ENCODE assay signal across 13 cellular contexts in genomic region chr14:51211149-51211548, GRCh38. TPM values are rescaled to one million over a fixed set of nuclear protein-coding genes. Genes with fewer than 3 reads are reported as not detected.
DNase-seq lines count a peak whose midpoint lies in the region; ATAC-seq and TF ChIP-seq lines count a peak whose summit lies in the region.
"Had no signal": no experiment of that assay in that cellular context is flagged by ENCODE, and none has a peak within 500 bp of the region (broad histone marks: within the 10 kb centered on the region; RNA-seq: fewer than 3 reads in every experiment).

No MANE protein-coding gene starts in this region.

- H2BK15ac ChIP-seq in mesendoderm (replicated peaks; ENCODE audit: low read depth), result no peak overlapping the region

- TF ChIP-seq CTCF in body of pancreas (IDR thresholded peaks at IDR 0.05) (no peak), GM10248 (IDR thresholded peaks at IDR 0.05; ENCODE audit: control extremely low read depth, extremely low read depth, low read depth, missing control alignments) (no peak), esophagus squamous epithelium (IDR thresholded peaks at IDR 0.05) (no peak)

- no peaks in the 10 kb centered on the region for H3K79me1 ChIP-seq in mesendoderm (ENCODE audit: low read length)

- H3K4me1 ChIP-seq in body of pancreas (no peaks in the 10 kb centered on the region), mesendoderm (ENCODE audit: control insufficient read depth, low read depth, low read length) (no peaks in the 10 kb centered on the region), esophagus squamous epithelium (no peaks in the 10 kb centered on the region)

- H2BK120ac ChIP-seq in mesendoderm (ENCODE audit: low read depth, low read length), result no peak overlapping the region

- no peak for ATAC-seq in body of pancreas
- ATAC-seq in GM19395 (IDR thresholded peaks at IDR 0.05; ENCODE audit: unreplicated experiment), result no peak

- H3K4me2 ChIP-seq in mesendoderm (ENCODE audit: low read length), result no peak overlapping the region

- H3K4me3 ChIP-seq in body of pancreas (no peak overlapping the region), mesendoderm (ENCODE audit: low read length) (no peak overlapping the region), esophagus squamous epithelium (no peak overlapping the region)

- CTCF ChIA-PET in GM10248 (lab: Yijun Ruan, JAX), result interaction anchor here (1.1 kb wide), 1 partner anchor 12 kb away, joined by 3 read pairs; no protein-coding TSS in a partner anchor

- TF ChIP-seq POLR2A in body of pancreas (IDR thresholded peaks at IDR 0.05) (no peak), esophagus squamous epithelium (IDR thresholded peaks at IDR 0.05) (no peak)

- DNase-seq in NCI-H146 (lab: John Stamatoyannopoulos, UW) (peak; percentile 36), NCI-H146 treated with DMSO at 0.1 percent for 48 hours (lab: John Stamatoyannopoulos, UW; ENCODE audit: unreplicated experiment) (no peak), NCI-H345 (lab: John Stamatoyannopoulos, UW) (peak; percentile 79), body of pancreas (peak; percentile 41 to 74 (median 72)), mesendoderm (no peak), GM10248 (ENCODE audit: extremely low spot score) (no peak), esophagus squamous epithelium (lab: John Stamatoyannopoulos, UW) (no peak)
- DNase-seq: 8988T; activated naive CD8-positive, alpha-beta T cell treated with anti-CD3 and anti-CD28 coated beads, Interleukin-2, amount 10 ng/mL, durations not matched to agents 7 days and 5 days; MV-4-11; stimulated activated CD4-positive, alpha-beta T cell treated with anti-CD3 and anti-CD28 coated beads, Interleukin-4, amount 100 ng/mL, for 4 hours had no signal

- H3K27me3 ChIP-seq in body of pancreas (no peaks in the 10 kb centered on the region), mesendoderm (ENCODE audit: insufficient read depth, low read length, poor library complexity) (no peaks in the 10 kb centered on the region), esophagus squamous epithelium (peaks cover 0 to 19% (median 0%) of the 10 kb centered on the region in 4 donors)

- H3K56ac ChIP-seq in mesendoderm (ENCODE audit: low read length), result no peak overlapping the region

- H3K9me3 ChIP-seq in body of pancreas, result no peaks in the 10 kb centered on the region
- no peaks in the 10 kb centered on the region for H3K9me3 ChIP-seq in esophagus squamous epithelium

- H3K27ac ChIP-seq in body of pancreas, result no peak overlapping the region
- no peak overlapping the region for H3K27ac ChIP-seq in mesendoderm (ENCODE audit: low read depth, low read length)
- no peak overlapping the region for H3K27ac ChIP-seq in esophagus squamous epithelium
- H3K27ac ChIP-seq: VCaP had no signal

- H3K4ac ChIP-seq in mesendoderm (ENCODE audit: low read depth, low read length), result no peak overlapping the region

- H3K79me2 ChIP-seq in mesendoderm (ENCODE audit: control insufficient read depth, insufficient read depth, low read length), result no peaks in the 10 kb centered on the region

- H3K36me3 ChIP-seq in body of pancreas (replicated peaks in 1 of 2; ENCODE audit: insufficient read depth in 1 of 2, low read depth in 2 of 2), result no peaks in the 10 kb centered on the region
- no peaks in the 10 kb centered on the region for H3K36me3 ChIP-seq in mesendoderm (ENCODE audit: control insufficient read depth, insufficient read depth, low read length)
- no peaks in the 10 kb centered on the region for H3K36me3 ChIP-seq in esophagus squamous epithelium

- H4K8ac ChIP-seq in mesendoderm (ENCODE audit: low read depth, low read length), result no peak overlapping the region

- no peak overlapping the region for H3K9ac ChIP-seq in mesendoderm (ENCODE audit: low read length)

- no peak overlapping the region for H2AK5ac ChIP-seq in mesendoderm (ENCODE audit: low read length)

- no peak overlapping the region for H4K5ac ChIP-seq in mesendoderm (ENCODE audit: low read length)

- intact Hi-C loops in body of pancreas (cut with DNase I) (no loop called here), esophagus squamous epithelium (cut with DNase I) (no loop called here)

- no peak overlapping the region for H2BK5ac ChIP-seq in mesendoderm (ENCODE audit: low read length)

- H3K23ac ChIP-seq in mesendoderm (ENCODE audit: low read length), result no peak overlapping the region

- POLR2A ChIA-PET in GM10248 (lab: Yijun Ruan, JAX), result no interaction called here

- no peak overlapping the region for H3K18ac ChIP-seq in mesendoderm (ENCODE audit: low read length)

RNA-seq across cellular contexts. Expression of gene TMX1, which starts 28.9 kb away (rescaled TPM):
- total RNA-seq in body of pancreas (10 to 100 TPM; 15.5 to 17.9 TPM), esophagus squamous epithelium (10 to 100 TPM; 24.0 to 48.8 (median 36.2) TPM)
- polyA plus RNA-seq in mesendoderm (2013, experiment 1 of 2), result 39.5 TPM
- polyA plus RNA-seq in mesendoderm (2013, experiment 2 of 2), result 41.3 TPM

Comparison
In these comparisons a context has a peak if more than half of its experiments do, and no peak if none do; other contexts are left out.
1. DNase-seq: peak in NCI-H146 (single experiment), NCI-H345 (single experiment) and body of pancreas (4 of 4); none in NCI-H146 treated with DMSO at 0.1 percent for 48 hours (single experiment), mesendoderm (single experiment), GM10248 (single experiment) and esophagus squamous epithelium (single experiment).